13 cellular contexts compared by ENCODE assay signal in the genomic region with DNA sequence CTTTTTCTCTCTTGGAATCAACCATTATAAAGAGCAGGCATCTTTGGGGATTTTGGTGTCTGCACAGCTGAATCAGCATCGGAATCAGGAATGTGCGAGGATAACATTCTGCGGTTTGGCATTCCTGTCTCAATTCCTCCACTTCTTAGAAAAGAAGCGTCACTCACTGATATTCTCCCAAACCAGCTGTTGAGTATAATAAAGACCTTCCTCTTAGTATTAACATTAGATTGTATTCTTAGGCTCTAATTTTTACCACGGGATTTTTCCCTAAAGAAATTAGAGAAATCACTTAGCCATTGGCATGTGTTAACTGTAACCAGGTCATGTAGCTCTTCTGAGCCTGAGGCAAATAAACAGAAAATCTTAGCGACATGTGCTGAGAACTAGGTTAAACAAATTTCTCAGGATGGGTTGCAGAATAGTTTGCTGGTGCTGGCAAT.
A peak's percentile ranks its signal among the peaks of the same experiment; 100 is the strongest.
DNase-seq lines count a peak whose midpoint lies in the region; ATAC-seq and TF ChIP-seq lines count a peak whose summit lies in the region.
"Had no signal": no experiment of that assay in that cellular context is flagged by ENCODE, and none has a peak within 500 bp of the region (broad histone marks: within the 10 kb centered on the region; RNA-seq: fewer than 3 reads in every experiment).

No MANE protein-coding gene starts in this region.

- H3K27ac Mint-ChIP-seq in HFFc6, result peak overlapping the region; percentile 28
- H3K27ac Mint-ChIP-seq: endodermal cell had no signal

- in situ Hi-C loops in transverse colon (cut with MboI; ENCODE audit: low pct_ligation_motif_present in 1 of 4, low pct_unique_long_range_greater_than_20kb in 1 of 4, low sequenced_read_pairs in 3 of 4), result no loop called here

- H3K27me3 ChIP-seq in left lung (no peaks in the 10 kb centered on the region), transverse colon (no peaks in the 10 kb centered on the region), ascending aorta (no peaks in the 10 kb centered on the region)

- DNase-seq in HFFc6 (peak; percentile 79), choroid plexus epithelial cell (ENCODE audit: low read depth) (peak; percentile 96), left lung (no peak), transverse colon (no peak), ascending aorta (ENCODE audit: low spot score in 2 of 2) (no peak), SHP77 (lab: John Stamatoyannopoulos, UW) (no peak)
- DNase-seq: activated CD4-positive, CD25-positive, alpha-beta regulatory T cell treated with anti-CD3 and anti-CD28 coated beads, Interleukin-2, amount 50 U/mL, for 72 hours; activated naive CD4-positive, alpha-beta T cell; endodermal cell; KBM-7; NCI-H2171 treated with DMSO at 0.1 percent for 48 hours had no signal

- no peak overlapping the region for H3K4me3 ChIP-seq in choroid plexus epithelial cell (ENCODE audit: low read depth, low read length)
- no peak overlapping the region for H3K4me3 ChIP-seq in left lung
- no peak overlapping the region for H3K4me3 ChIP-seq in transverse colon
- H3K4me3 ChIP-seq in ascending aorta, result no peak overlapping the region
- H3K4me3 ChIP-seq: lung had no signal

- peak overlapping the region in 1 of 2 donors; percentile 48 for H3K27ac ChIP-seq in left lung
- H3K27ac ChIP-seq in transverse colon, result peak overlapping the region; percentile 8 to 51 (median 36)
- H3K27ac ChIP-seq in ascending aorta, result no peak overlapping the region

- H3K36me3 ChIP-seq in left lung, result no peaks in the 10 kb centered on the region
- H3K36me3 ChIP-seq in transverse colon, result no peaks in the 10 kb centered on the region
- H3K36me3 ChIP-seq in ascending aorta, result no peaks in the 10 kb centered on the region

- peaks cover 5% of the 10 kb centered on the region; the same call in 1 of the 2 replicates for H3K36me3 Mint-ChIP-seq in HFFc6 (ENCODE audit: low read depth)

- TF ChIP-seq CTCF in HFFc6 (IDR thresholded peaks at IDR 0.05) (no peak), choroid plexus epithelial cell (conservative IDR thresholded peaks at IDR 0.05; ENCODE audit: low read depth, low read length) (no peak), left lung (IDR thresholded peaks at IDR 0.05) (no peak), transverse colon (IDR thresholded peaks at IDR 0.05) (no peak), ascending aorta (IDR thresholded peaks at IDR 0.05) (no peak)

- WGBS in transverse colon (ENCODE audit: low coverage in 1 of 2), 2 donors, result 70 to 77% methylated on average over 4 to 6 of the region's 6 CpGs

- H3K4me1 ChIP-seq in left lung (no peaks in the 10 kb centered on the region), transverse colon (no peaks in the 10 kb centered on the region), ascending aorta (no peaks in the 10 kb centered on the region)

- peak overlapping the region; percentile 53 for H3K4me3 Mint-ChIP-seq in HFFc6
- H3K4me3 Mint-ChIP-seq: endodermal cell had no signal

- TF ChIP-seq EP300 in transverse colon (IDR thresholded peaks at IDR 0.05; ENCODE audit: low read depth), result no peak

- H3K9me3 Mint-ChIP-seq in HFFc6, result no peaks in the 10 kb centered on the region

- no peak for TF ChIP-seq POLR2A in transverse colon (IDR thresholded peaks at IDR 0.05)

- peaks cover 19% of the 10 kb centered on the region for H3K4me1 Mint-ChIP-seq in HFFc6 (ENCODE audit: low read depth)

- intact Hi-C loops in left lung (cut with DNase I) (no loop called here), transverse colon (cut with DNase I; ENCODE audit: low total_unique reads) (no loop called here), ascending aorta (cut with DNase I) (no loop called here)

- peaks cover under 1% of the 10 kb centered on the region; the same call in 1 of the 2 replicates for H3K27me3 Mint-ChIP-seq in HFFc6 (ENCODE audit: insufficient read depth)

- H3K9me3 ChIP-seq in left lung, result no peaks in the 10 kb centered on the region
- no peaks in the 10 kb centered on the region for H3K9me3 ChIP-seq in transverse colon
- no peaks in the 10 kb centered on the region for H3K9me3 ChIP-seq in ascending aorta

- ATAC-seq in left lung, result peak; percentile 32
- no peak for ATAC-seq in GM19452 (IDR thresholded peaks at IDR 0.05; ENCODE audit: unreplicated experiment)

Comparison
In these comparisons a context has a peak if more than half of its experiments do, and no peak if none do; other contexts are left out.
1. DNase-seq: peak in HFFc6 (single experiment) and choroid plexus epithelial cell (single experiment); none in left lung (0 of 2), transverse colon (single experiment), ascending aorta (0 of 2) and SHP77 (0 of 2).
2. H3K27ac ChIP-seq: peak in transverse colon (4 of 4); none in ascending aorta (0 of 2).